ENCODE assay signal across 25 cellular contexts in genomic region chr12:47388712-47389111, GRCh38.
DNase-seq lines count a peak whose midpoint lies in the region.
"Had no signal": no experiment of that assay in that cellular context is flagged by ENCODE, and none has a peak within 500 bp of the region (broad histone marks: within the 10 kb centered on the region; RNA-seq: fewer than 3 reads in every experiment).

No MANE protein-coding gene starts in this region.

- no peak overlapping the region for H3K4me3 ChIP-seq in CD8-positive, alpha-beta memory T cell (ENCODE audit: low read length)
- H3K4me3 ChIP-seq: A549, mucosa of descending colon, pancreas had no signal

- no peaks in the 10 kb centered on the region for H3K9me3 ChIP-seq in CD8-positive, alpha-beta memory T cell (ENCODE audit: low read length)
- H3K9me3 ChIP-seq: BE2C, mucosa of descending colon, pancreas had no signal

- H3K27ac Mint-ChIP-seq in activated CD4-positive, alpha-beta memory T cell treated with anti-CD3 and anti-CD28 coated beads for 36 hours: peak overlapping the region; percentile 100
- no peak overlapping the region for H3K27ac Mint-ChIP-seq in activated CD4-positive, alpha-beta memory T cell treated with anti-CD3 and anti-CD28 coated beads, Interleukin-2, amount 10 ng/mL, durations not matched to agents 7 days and 5 days
- peak overlapping the region in 7 of 8 donors; percentile 24 to 76 (median 61) for H3K27ac Mint-ChIP-seq in CD8-positive, alpha-beta memory T cell
- peak overlapping the region; percentile 84 for H3K27ac Mint-ChIP-seq in activated T-helper 2 cell treated with anti-CD3 and anti-CD28 coated beads, Interferon-gamma antibody, Interleukin-2, Interleukin-4, amounts not matched to agents 10 μg/mL and 5 μg/mL and 100 μg/mL, durations not matched to agents 14 hours and 24 hours and 36 hours

- intact Hi-C loops in activated CD4-positive, alpha-beta memory T cell treated with anti-CD3 and anti-CD28 coated beads for 36 hours (cut with micrococcal nuclease): no loop called here
- intact Hi-C loops in activated T-helper 2 cell treated with anti-CD3 and anti-CD28 coated beads, Interferon-gamma antibody, Interleukin-2, Interleukin-4, amounts not matched to agents 10 μg/mL and 5 μg/mL and 100 μg/mL, durations not matched to agents 14 hours and 24 hours and 36 hours (cut with micrococcal nuclease): no loop called here

- CTCF ChIA-PET in activated CD4-positive, alpha-beta memory T cell treated with anti-CD3 and anti-CD28 coated beads for 36 hours (lab: Charles Lee): interaction anchor here (2.3 kb wide), 1 partner anchor 356 kb away, joined by 6 read pairs; no protein-coding TSS in a partner anchor
- CTCF ChIA-PET in activated CD4-positive, alpha-beta memory T cell treated with anti-CD3 and anti-CD28 coated beads, Interleukin-2, amount 10 ng/mL, durations not matched to agents 7 days and 5 days (lab: Charles Lee): interaction anchor here (1.6 kb wide), 1 partner anchor 9 kb away, joined by 6 read pairs; no protein-coding TSS in a partner anchor
- CTCF ChIA-PET in CD8-positive, alpha-beta memory T cell (lab: Charles Lee): interaction anchor here (0.9 kb wide), 1 partner anchor 9 kb away, joined by 4 read pairs; no protein-coding TSS in a partner anchor

- POLR2A ChIA-PET in activated CD4-positive, alpha-beta memory T cell treated with anti-CD3 and anti-CD28 coated beads for 36 hours (lab: Charles Lee): interaction anchor here (0.8 to 5.2 kb wide), 3 partner anchors 9 to 32 kb away, joined by 3 to 31 read pairs (median 5); no protein-coding TSS in a partner anchor
- POLR2A ChIA-PET in activated CD4-positive, alpha-beta memory T cell treated with anti-CD3 and anti-CD28 coated beads, Interleukin-2, amount 10 ng/mL, durations not matched to agents 7 days and 5 days (lab: Charles Lee): interaction anchor here (0.9 to 1.4 kb wide), 6 partner anchors 9 to 175 kb away, joined by 3 to 8 read pairs (median 3); no protein-coding TSS in a partner anchor
- POLR2A ChIA-PET in CD8-positive, alpha-beta memory T cell (lab: Charles Lee): no interaction called here

- H3K36me3 Mint-ChIP-seq in activated CD4-positive, alpha-beta memory T cell treated with anti-CD3 and anti-CD28 coated beads for 36 hours: peaks cover 9% of the 10 kb centered on the region
- peaks cover 8% of the 10 kb centered on the region for H3K36me3 Mint-ChIP-seq in activated CD4-positive, alpha-beta memory T cell treated with anti-CD3 and anti-CD28 coated beads, Interleukin-2, amount 10 ng/mL, durations not matched to agents 7 days and 5 days (ENCODE audit: low read depth)
- H3K36me3 Mint-ChIP-seq in CD8-positive, alpha-beta memory T cell: no peaks in the 10 kb centered on the region
- peaks cover 28% of the 10 kb centered on the region for H3K36me3 Mint-ChIP-seq in activated T-helper 2 cell treated with anti-CD3 and anti-CD28 coated beads, Interferon-gamma antibody, Interleukin-2, Interleukin-4, amounts not matched to agents 10 μg/mL and 5 μg/mL and 100 μg/mL, durations not matched to agents 14 hours and 24 hours and 36 hours (ENCODE audit: low read depth)

- H3K36me3 ChIP-seq in CD8-positive, alpha-beta memory T cell (ENCODE audit: insufficient read depth, low read length): no peaks in the 10 kb centered on the region
- H3K36me3 ChIP-seq: BE2C, pancreas had no signal

- H3K4me1 ChIP-seq in CD8-positive, alpha-beta memory T cell (ENCODE audit: insufficient read depth, low read length): peaks cover 32% of the 10 kb centered on the region
- H3K4me1 ChIP-seq: BE2C had no signal

- no peaks in the 10 kb centered on the region for H3K9me3 Mint-ChIP-seq in activated CD4-positive, alpha-beta memory T cell treated with anti-CD3 and anti-CD28 coated beads for 36 hours
- no peaks in the 10 kb centered on the region for H3K9me3 Mint-ChIP-seq in activated CD4-positive, alpha-beta memory T cell treated with anti-CD3 and anti-CD28 coated beads, Interleukin-2, amount 10 ng/mL, durations not matched to agents 7 days and 5 days
- no peaks in the 10 kb centered on the region for H3K9me3 Mint-ChIP-seq in CD8-positive, alpha-beta memory T cell
- H3K9me3 Mint-ChIP-seq in activated T-helper 2 cell treated with anti-CD3 and anti-CD28 coated beads, Interferon-gamma antibody, Interleukin-2, Interleukin-4, amounts not matched to agents 10 μg/mL and 5 μg/mL and 100 μg/mL, durations not matched to agents 14 hours and 24 hours and 36 hours: peaks cover 9% of the 10 kb centered on the region
- H3K9me3 Mint-ChIP-seq: neural crest cell had no signal

- H3K27me3 Mint-ChIP-seq in activated CD4-positive, alpha-beta memory T cell treated with anti-CD3 and anti-CD28 coated beads for 36 hours: no peaks in the 10 kb centered on the region
- no peaks in the 10 kb centered on the region for H3K27me3 Mint-ChIP-seq in activated CD4-positive, alpha-beta memory T cell treated with anti-CD3 and anti-CD28 coated beads, Interleukin-2, amount 10 ng/mL, durations not matched to agents 7 days and 5 days
- H3K27me3 Mint-ChIP-seq in CD8-positive, alpha-beta memory T cell: no peaks in the 10 kb centered on the region
- H3K27me3 Mint-ChIP-seq in activated T-helper 2 cell treated with anti-CD3 and anti-CD28 coated beads, Interferon-gamma antibody, Interleukin-2, Interleukin-4, amounts not matched to agents 10 μg/mL and 5 μg/mL and 100 μg/mL, durations not matched to agents 14 hours and 24 hours and 36 hours (ENCODE audit: low read depth): no peaks in the 10 kb centered on the region

- DNase-seq in activated CD4-positive, alpha-beta memory T cell treated with anti-CD3 and anti-CD28 coated beads for 36 hours: no peak
- no peak for DNase-seq in activated CD4-positive, alpha-beta memory T cell treated with anti-CD3 and anti-CD28 coated beads, Interleukin-2, amount 10 ng/mL, durations not matched to agents 7 days and 5 days
- no peak for DNase-seq in CD8-positive, alpha-beta memory T cell
- no peak for DNase-seq in activated T-helper 2 cell treated with anti-CD3 and anti-CD28 coated beads, Interferon-gamma antibody, Interleukin-2, Interleukin-4, amounts not matched to agents 10 μg/mL and 5 μg/mL and 100 μg/mL, durations not matched to agents 14 hours and 24 hours and 36 hours (ENCODE audit: low spot score)
- DNase-seq in iPS-NIHi11 (ENCODE audit: low spot score) (peak; percentile 33), NCI-H2196 treated with DMSO at 0.1 percent for 48 hours (lab: John Stamatoyannopoulos, UW; ENCODE audit: unreplicated experiment) (no peak), anterior cingulate cortex (lab: John Stamatoyannopoulos, UW) (no peak), globus pallidus (ENCODE audit: low spot score) (no peak)
- DNase-seq: activated CD4-positive, CD25-positive, alpha-beta regulatory T cell treated with anti-CD3 and anti-CD28 coated beads, Interleukin-2, amount 50 U/mL, for 72 hours; amniotic stem cell; BE2C; DND-41; effector CD4-positive, alpha-beta T cell; HCEC 1CT; IMR-90; mucosa of descending colon; NCI-H187; pancreas; SIG-M5; small intestine; SW 1271; trophoblast cell had no signal

- peaks cover 80% of the 10 kb centered on the region for H3K4me1 Mint-ChIP-seq in activated CD4-positive, alpha-beta memory T cell treated with anti-CD3 and anti-CD28 coated beads for 36 hours (ENCODE audit: low read depth)
- H3K4me1 Mint-ChIP-seq in activated CD4-positive, alpha-beta memory T cell treated with anti-CD3 and anti-CD28 coated beads, Interleukin-2, amount 10 ng/mL, durations not matched to agents 7 days and 5 days: peaks cover 64% of the 10 kb centered on the region
- H3K4me1 Mint-ChIP-seq in CD8-positive, alpha-beta memory T cell: peaks cover 53 to 64% (median 57%) of the 10 kb centered on the region in 3 donors
- H3K4me1 Mint-ChIP-seq in activated T-helper 2 cell treated with anti-CD3 and anti-CD28 coated beads, Interferon-gamma antibody, Interleukin-2, Interleukin-4, amounts not matched to agents 10 μg/mL and 5 μg/mL and 100 μg/mL, durations not matched to agents 14 hours and 24 hours and 36 hours (ENCODE audit: low read depth): peaks cover 71% of the 10 kb centered on the region

- H3K27ac ChIP-seq in CD8-positive, alpha-beta memory T cell (ENCODE audit: low read depth, low read length): no peak overlapping the region
- H3K27ac ChIP-seq: epithelial cell of prostate, pancreas had no signal

- H3K4me3 Mint-ChIP-seq in activated CD4-positive, alpha-beta memory T cell treated with anti-CD3 and anti-CD28 coated beads for 36 hours: no peak overlapping the region
- no peak overlapping the region for H3K4me3 Mint-ChIP-seq in activated CD4-positive, alpha-beta memory T cell treated with anti-CD3 and anti-CD28 coated beads, Interleukin-2, amount 10 ng/mL, durations not matched to agents 7 days and 5 days
- peak overlapping the region in 1 of 7 donors; percentile 5 for H3K4me3 Mint-ChIP-seq in CD8-positive, alpha-beta memory T cell
- H3K4me3 Mint-ChIP-seq in activated T-helper 2 cell treated with anti-CD3 and anti-CD28 coated beads, Interferon-gamma antibody, Interleukin-2, Interleukin-4, amounts not matched to agents 10 μg/mL and 5 μg/mL and 100 μg/mL, durations not matched to agents 14 hours and 24 hours and 36 hours (ENCODE audit: low read depth): no peak overlapping the region
- H3K4me3 Mint-ChIP-seq: neural crest cell had no signal

- no peaks in the 10 kb centered on the region for H3K27me3 ChIP-seq in CD8-positive, alpha-beta memory T cell (ENCODE audit: insufficient read depth, low read length, poor library complexity, severe bottlenecking)
- H3K27me3 ChIP-seq: BE2C, pancreas had no signal
